ENCODE assay signal across 13 cellular contexts in the genomic region with DNA sequence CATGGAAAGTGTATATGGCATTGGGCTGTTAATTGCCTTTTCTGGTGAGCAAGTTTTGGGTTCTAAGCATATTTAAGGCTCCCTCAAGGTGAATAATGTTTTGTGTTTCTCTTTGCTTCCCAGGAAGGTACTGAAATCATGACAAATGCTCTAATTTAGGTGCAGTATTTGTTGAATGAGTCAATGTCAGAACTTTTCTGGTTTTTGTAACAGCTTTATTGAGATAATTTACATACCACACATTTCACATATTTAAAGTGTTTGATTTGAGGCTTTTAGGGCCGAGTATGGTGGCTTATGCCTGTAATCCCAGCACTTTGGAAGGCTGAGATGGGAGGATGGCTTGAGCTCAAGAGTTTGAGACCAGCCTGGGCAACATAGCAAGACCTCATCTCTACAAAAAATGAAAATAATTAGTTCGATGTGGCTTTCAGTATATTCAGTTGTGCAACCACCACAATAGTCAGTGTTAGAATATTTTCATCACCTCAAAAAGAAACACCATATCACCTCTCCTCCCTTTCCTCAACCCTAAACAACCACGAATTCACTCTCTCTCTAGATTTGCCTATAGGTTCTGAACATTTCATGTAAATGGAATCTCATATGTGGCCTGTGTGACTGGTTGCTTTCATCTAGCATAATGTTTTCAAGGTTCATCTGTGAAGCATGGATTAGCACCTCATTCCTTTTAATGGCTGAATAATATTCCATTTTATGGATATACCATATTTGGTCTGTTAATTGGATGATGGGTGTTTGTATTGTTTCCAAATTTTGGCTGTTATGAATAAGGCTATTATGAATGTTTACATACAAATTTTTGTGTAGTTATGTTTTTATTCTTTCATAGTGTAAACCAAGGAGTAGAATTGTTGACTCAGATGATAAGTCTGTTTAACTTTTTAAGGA.
"Had no signal": no experiment of that assay in that cellular context is flagged by ENCODE, and none has a peak within 500 bp of the region (broad histone marks: within the 10 kb centered on the region; RNA-seq: fewer than 3 reads in every experiment).

No MANE protein-coding gene starts in this region.

- H3K9me3 Mint-ChIP-seq: neural progenitor cell had no signal

- H3K27me3 Mint-ChIP-seq: activated CD8-positive, alpha-beta memory T cell treated with anti-CD3 and anti-CD28 coated beads, Interleukin-2, amount 10 ng/mL, durations not matched to agents 7 days and 5 days; effector memory CD8-positive, alpha-beta T cell had no signal

- H3K4me3 ChIP-seq: hepatocyte, neural progenitor cell, pancreas, thyroid gland had no signal

- H3K27ac Mint-ChIP-seq: activated CD8-positive, alpha-beta memory T cell treated with anti-CD3 and anti-CD28 coated beads, Interleukin-2, amount 10 ng/mL, durations not matched to agents 7 days and 5 days; activated naive CD4-positive, alpha-beta T cell treated with anti-CD3 and anti-CD28 coated beads for 36 hours; neural progenitor cell had no signal

- H3K4me3 Mint-ChIP-seq: activated CD8-positive, alpha-beta memory T cell treated with anti-CD3 and anti-CD28 coated beads, Interleukin-2, amount 10 ng/mL, durations not matched to agents 7 days and 5 days; activated naive CD4-positive, alpha-beta T cell treated with anti-CD3 and anti-CD28 coated beads for 36 hours; effector memory CD8-positive, alpha-beta T cell; neural progenitor cell had no signal

- ATAC-seq: activated CD8-positive, alpha-beta memory T cell treated with anti-CD3 and anti-CD28 coated beads, Interleukin-2, amount 10 ng/mL, durations not matched to agents 7 days and 5 days; effector memory CD8-positive, alpha-beta T cell; pancreas had no signal

- DNase-seq: activated CD4-positive, alpha-beta T cell treated with anti-CD3 and anti-CD28 coated beads, Interleukin-2, amount 50 U/mL, for 48 hours; activated CD8-positive, alpha-beta memory T cell treated with anti-CD3 and anti-CD28 coated beads, Interleukin-2, amount 10 ng/mL, durations not matched to agents 7 days and 5 days; activated naive CD4-positive, alpha-beta T cell treated with anti-CD3 and anti-CD28 coated beads for 36 hours; amygdala; brain microvascular endothelial cell; effector memory CD8-positive, alpha-beta T cell; pancreas; retina; stimulated activated CD4-positive, alpha-beta T cell treated with anti-CD3 and anti-CD28 coated beads, Interleukin-15, amount 100 ng/mL, for 24 hours; stimulated activated CD4-positive, alpha-beta T cell treated with anti-CD3 and anti-CD28 coated beads, Interleukin-4, amount 100 ng/mL, for 24 hours; thyroid gland had no signal
